ENCODE assay signal across 31 cellular contexts in the genomic region with DNA sequence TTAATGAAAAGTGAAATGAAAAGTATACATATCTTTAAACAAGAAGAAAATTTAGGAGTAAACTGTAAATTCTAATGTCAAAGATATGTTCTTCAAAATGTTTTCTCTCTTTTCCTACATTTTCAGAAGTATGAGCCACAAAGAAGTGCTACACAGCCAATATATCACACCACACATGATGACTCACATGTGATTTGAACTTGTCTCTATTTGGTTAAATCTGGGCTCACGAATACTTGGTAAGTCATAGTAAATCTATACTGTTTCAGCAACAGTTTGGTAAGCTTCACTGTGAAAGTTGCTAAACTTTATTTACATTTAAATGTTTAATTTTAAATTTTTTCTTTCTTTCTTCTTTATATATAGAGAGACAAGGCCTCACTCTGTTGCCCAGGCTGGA.
DNase-seq lines count a peak whose midpoint lies in the region; ATAC-seq, FAIRE-seq and TF ChIP-seq lines count a peak whose summit lies in the region.
"Had no signal": no experiment of that assay in that cellular context is flagged by ENCODE, and none has a peak within 500 bp of the region (broad histone marks: within the 10 kb centered on the region; RNA-seq: fewer than 3 reads in every experiment).

No MANE protein-coding gene starts in this region.

- no peak overlapping the region for H3K4me3 ChIP-seq in cardiac fibroblast (replicated peaks in 1 of 2; ENCODE audit: low read depth in 2 of 2, low read length in 2 of 2)
- H3K4me3 ChIP-seq: BLaER1 treated with 17β-estradiol and CSF1 and Interleukin-3, amounts not matched to agents 10 nM and 100 nM; esophagus squamous epithelium; left ventricle myocardium inferior; neural progenitor cell; SJCRH30; suprapubic skin; upper lobe of left lung had no signal

- no peak for FAIRE-seq in D721Med (lab: Jason Lieb, UNC)
- no peak for FAIRE-seq in HTR-8/SVneo (lab: Jason Lieb, UNC)
- FAIRE-seq: H1, small intestine had no signal

- TF ChIP-seq CTCF in cardiac fibroblast (IDR thresholded peaks at IDR 0.05; ENCODE audit: low read depth, low read length) (no peak), D721Med (IDR thresholded peaks at IDR 0.05; ENCODE audit: insufficient read depth, missing control alignments) (no peak)

- no peak for ATAC-seq in GM21529 (IDR thresholded peaks at IDR 0.05; ENCODE audit: unreplicated experiment)

- DNase-seq in ELR (ENCODE audit: low read depth), result peak; percentile 63
- DNase-seq in M059J (ENCODE audit: low read depth), result peak; percentile 50
- DNase-seq in cardiac fibroblast (ENCODE audit: low read depth in 2 of 2), result peak; percentile 18 to 60
- DNase-seq in kidney tubule cell (ENCODE audit: low spot score), result peak; percentile 8
- no peak for DNase-seq in HT-29 (ENCODE audit: low spot score)
- DNase-seq in D721Med (ENCODE audit: insufficient read length, low spot score), result no peak
- DNase-seq in HTR-8/SVneo (ENCODE audit: insufficient read length, low spot score), result no peak
- DNase-seq: activated CD4-positive, alpha-beta T cell treated with anti-CD3 and anti-CD28 coated beads for 48 hours; activated CD8-positive, alpha-beta memory T cell treated with anti-CD3 and anti-CD28 coated beads for 24 hours; activated gamma-delta T cell treated with Interleukin-2 at 50 U/mL for 16 hours; cerebellar nuclear complex; esophagus squamous epithelium; GF-D8; hypothalamus; Karpas-422; left ventricle myocardium inferior; NCI-H1436; NCI-H2081 treated with DMSO at 0.1 percent for 48 hours; NCI-H446 treated with DMSO at 0.1 percent for 48 hours; NCI-H82; RPMI8226; SJCRH30; small intestine; stimulated activated naive CD4-positive, alpha-beta T cell; T-helper 9 cell; upper lobe of left lung had no signal

Comparison
In these comparisons a context has a peak if more than half of its experiments do, and no peak if none do; other contexts are left out.
1. DNase-seq: peak in ELR (single experiment), M059J (single experiment), cardiac fibroblast (2 of 2) and kidney tubule cell (single experiment); none in HT-29 (single experiment), D721Med (single experiment) and HTR-8/SVneo (single experiment).